7 cellular contexts compared by ENCODE assay signal in the genomic region with DNA sequence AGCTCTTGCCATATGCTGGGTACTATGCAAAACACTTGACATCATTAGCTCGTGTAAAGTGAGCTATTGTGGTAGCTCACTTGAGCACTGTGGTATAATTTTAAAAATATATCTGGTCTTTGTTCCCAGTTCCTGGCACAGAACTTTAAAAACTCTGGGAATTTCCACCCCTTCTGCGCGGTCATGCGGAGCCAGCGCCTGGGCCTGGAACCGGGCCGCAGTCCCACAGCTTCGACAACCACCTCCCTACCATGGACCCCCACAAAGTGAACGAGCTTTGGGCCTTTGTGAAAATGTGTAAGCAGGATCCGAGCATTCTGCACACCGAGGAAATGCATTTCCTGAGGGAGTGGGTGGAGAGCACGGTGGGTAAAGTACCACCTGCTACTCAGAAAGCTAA.
"Had no signal": no experiment of that assay in that cellular context is flagged by ENCODE, and none has a peak within 500 bp of the region (broad histone marks: within the 10 kb centered on the region; RNA-seq: fewer than 3 reads in every experiment).

No MANE protein-coding gene starts in this region.

- FAIRE-seq: HepG2, HTR-8/SVneo, K562 had no signal

- H3K4me1 Mint-ChIP-seq: IgD-negative memory B cell had no signal

- H3K4me3 Mint-ChIP-seq: IgD-negative memory B cell had no signal

- H3K4me3 ChIP-seq: K562 had no signal

- H3K27ac ChIP-seq: HL-60 had no signal

- DNase-seq: IMR-90, KBM-7 had no signal

- H3K27ac Mint-ChIP-seq: IgD-negative memory B cell had no signal

- H3K36me3 Mint-ChIP-seq: IgD-negative memory B cell had no signal
